Comparison of ENCODE assay signal across 8 cellular contexts in the genomic region with DNA sequence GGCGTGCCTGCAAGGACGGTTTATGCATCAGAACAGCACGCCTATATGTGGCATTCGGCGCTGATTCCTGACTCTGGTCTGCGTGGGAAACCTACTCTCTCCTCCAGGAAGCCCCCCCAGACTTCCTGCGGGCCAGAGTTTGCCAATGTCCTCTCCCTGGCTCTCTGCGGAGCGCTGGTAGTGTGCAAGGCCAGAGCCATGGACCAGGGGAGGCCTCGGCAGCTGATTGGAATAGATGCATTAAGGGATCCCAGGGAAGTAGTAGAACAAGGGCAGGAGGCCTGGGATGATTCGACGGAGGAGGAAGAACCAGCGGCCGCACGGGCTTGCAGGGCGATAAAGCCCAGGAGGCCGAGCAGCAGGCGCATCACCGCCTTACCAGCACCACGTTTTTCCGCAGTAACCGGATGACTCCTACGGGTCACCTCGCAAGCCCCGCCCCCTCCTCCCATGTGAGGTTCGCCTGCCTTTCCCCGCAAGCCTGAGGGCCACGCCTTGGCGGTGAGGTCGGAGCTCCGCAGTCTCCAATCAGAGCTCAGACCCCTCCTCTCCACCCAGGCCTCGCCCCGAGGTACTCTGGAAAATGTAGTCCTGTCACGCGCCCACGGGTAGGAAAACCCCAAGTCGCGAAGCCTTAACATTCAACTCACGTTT. TPM values are rescaled to one million over a fixed set of nuclear protein-coding genes. Genes with fewer than 3 reads are reported as not detected.
DNase-seq lines count a peak whose midpoint lies in the region; ATAC-seq and TF ChIP-seq lines count a peak whose summit lies in the region.
"Had no signal": no experiment of that assay in that cellular context is flagged by ENCODE, and none has a peak within 500 bp of the region (broad histone marks: within the 10 kb centered on the region; RNA-seq: fewer than 3 reads in every experiment).

No MANE protein-coding gene starts in this region.

- no peak for TF ChIP-seq CTCF in IMR-90 (conservative IDR thresholded peaks at IDR 0.05; ENCODE audit: low read depth, low read length)
- no peak for TF ChIP-seq CTCF in endodermal cell (conservative IDR thresholded peaks at IDR 0.05)

- H2AFZ ChIP-seq in IMR-90 (replicated peaks; ENCODE audit: low read length, poor library complexity), result peak overlapping the region; percentile 71

- H4K20me1 ChIP-seq in IMR-90 (ENCODE audit: insufficient read depth, low read length), result 0 out of 2 replicates have a peak, but pooled peaks cover 6% of the 10 kb centered on the region

- H4K8ac ChIP-seq in IMR-90 (ENCODE audit: low read depth in 2 of 2, low read length in 2 of 2), result peak overlapping the region in 1 of 2 experiments; percentile 22; a peak in 2 of 4 replicates

- peak overlapping the region; percentile 45 for H2AK9ac ChIP-seq in IMR-90 (replicated peaks; ENCODE audit: low read depth, low read length, poor library complexity)

- H3K27ac ChIP-seq in IMR-90 (ENCODE audit: insufficient read depth, low read length) (no peak overlapping the region), endodermal cell (ENCODE audit: low read depth, low read length) (peak overlapping the region; percentile 16)

- peaks cover 18 to 28% of the 10 kb centered on the region in 2 experiments for H3K79me1 ChIP-seq in IMR-90 (ENCODE audit: low read depth in 1 of 2, low read length in 2 of 2)

- peak; percentile 75 for DNase-seq in IMR-90
- peak; percentile 26 for DNase-seq in activated CD4-positive, alpha-beta T cell treated with anti-CD3 and anti-CD28 coated beads, Interleukin-2, amount 50 U/mL, for 1 hour
- DNase-seq in endodermal cell, result peak; percentile 99
- no peak for DNase-seq in naive B cell
- DNase-seq in stimulated activated naive B cell treated with anti-CD40 and anti-IgM and Interleukin-4, amounts not matched to agents 10 μg/mL and 1 μg/mL and 100 μg/mL, for 72 hours, result peak; percentile 82
- DNase-seq in NCI-H446 (lab: John Stamatoyannopoulos, UW), result no peak

- H3K9me3 Mint-ChIP-seq in endodermal cell, result peaks cover 1% of the 10 kb centered on the region
- H3K9me3 Mint-ChIP-seq in naive B cell, result peaks cover 0 to 8% (median 2%) of the 10 kb centered on the region in 7 donors
- H3K9me3 Mint-ChIP-seq in stimulated activated naive B cell treated with anti-CD40 and anti-IgM and Interleukin-4, amounts not matched to agents 10 μg/mL and 1 μg/mL and 100 μg/mL, for 72 hours, result peaks cover 4% of the 10 kb centered on the region in 2 donors

- peak overlapping the region; percentile 42 for H3K4me3 Mint-ChIP-seq in endodermal cell
- peak overlapping the region in 2 of 8 donors; percentile 38 to 74 for H3K4me3 Mint-ChIP-seq in naive B cell
- peak overlapping the region; percentile 7 to 58 for H3K4me3 Mint-ChIP-seq in stimulated activated naive B cell treated with anti-CD40 and anti-IgM and Interleukin-4, amounts not matched to agents 10 μg/mL and 1 μg/mL and 100 μg/mL, for 72 hours

- H2BK120ac ChIP-seq in IMR-90 (ENCODE audit: low read depth, low read length), result no peak overlapping the region

- no peak for TF ChIP-seq POLR2A in IMR-90 (IDR thresholded peaks at IDR 0.05; ENCODE audit: low read depth, low read length)

- no peak overlapping the region for H2BK15ac ChIP-seq in IMR-90 (ENCODE audit: low read depth, low read length)

- H3K27ac Mint-ChIP-seq in endodermal cell, result peak overlapping the region; percentile 93
- no peak overlapping the region for H3K27ac Mint-ChIP-seq in naive B cell
- H3K27ac Mint-ChIP-seq in stimulated activated naive B cell treated with anti-CD40 and anti-IgM and Interleukin-4, amounts not matched to agents 10 μg/mL and 1 μg/mL and 100 μg/mL, for 72 hours, result peak overlapping the region; percentile 3

- BruUV-seq in IMR-90 (replicated peaks; lab: Mats Ljungman, UMichigan), result no TSS peak

- dilution Hi-C loops in IMR-90 (cut with HindIII; ENCODE audit: low sequenced_read_pairs, unreplicated experiment), result no loop called here

- H3K4ac ChIP-seq in IMR-90 (ENCODE audit: low read depth, low read length), result no peak overlapping the region

- H3K9ac ChIP-seq in IMR-90 (ENCODE audit: low read depth, low read length), result no peak overlapping the region
- H3K9ac ChIP-seq in endodermal cell (ENCODE audit: extremely low read depth, low read length, poor library complexity, severe bottlenecking), result no peak overlapping the region

- no peaks in the 10 kb centered on the region for H3K9me3 ChIP-seq in IMR-90 (ENCODE audit: control insufficient read depth, insufficient read depth, low read length)
- H3K9me3 ChIP-seq in endodermal cell (ENCODE audit: control insufficient read depth, low read length), result peaks cover 7% of the 10 kb centered on the region

- H2BK5ac ChIP-seq in IMR-90 (ENCODE audit: low read depth, low read length, poor library complexity, severe bottlenecking), result no peak overlapping the region

- no peak for TF ChIP-seq RAD21 in IMR-90 (IDR thresholded peaks at IDR 0.05; ENCODE audit: low read length)

- H3K4me3 ChIP-seq in IMR-90 (ENCODE audit: insufficient read depth, low read depth, low read length), result 0 out of 2 replicates have a peak overlapping the region, but pooled peaks have one; percentile 4
- no peak overlapping the region for H3K4me3 ChIP-seq in endodermal cell (ENCODE audit: low read length)

- H2BK20ac ChIP-seq in IMR-90 (ENCODE audit: low read depth, low read length), result no peak overlapping the region

- H2AK5ac ChIP-seq in IMR-90 (ENCODE audit: low read depth, low read length), result no peak overlapping the region

- no peak overlapping the region for H3K23ac ChIP-seq in IMR-90 (ENCODE audit: low read depth, low read length)

- H3K27me3 Mint-ChIP-seq in endodermal cell (ENCODE audit: insufficient read depth) (peaks cover 39% of the 10 kb centered on the region), naive B cell (peaks cover 22 to 87% (median 59%) of the 10 kb centered on the region in 3 donors)
- peaks cover 55 to 65% of the 10 kb centered on the region in 2 donors for H3K27me3 Mint-ChIP-seq in stimulated activated naive B cell treated with anti-CD40 and anti-IgM and Interleukin-4, amounts not matched to agents 10 μg/mL and 1 μg/mL and 100 μg/mL, for 72 hours

- H4K91ac ChIP-seq in IMR-90 (ENCODE audit: insufficient read depth, low read depth, low read length), result no peak overlapping the region

- H3K4me1 ChIP-seq in IMR-90 (ENCODE audit: control insufficient read depth, insufficient read depth, low read length) (peaks cover 8% of the 10 kb centered on the region), endodermal cell (ENCODE audit: control insufficient read depth, insufficient read depth, low read length) (no peaks in the 10 kb centered on the region)

- no peak overlapping the region for H3K18ac ChIP-seq in IMR-90 (ENCODE audit: low read depth, low read length)

- peak overlapping the region; percentile 48 for H3K4me2 ChIP-seq in IMR-90 (ENCODE audit: low read depth, low read length)

- H3K36me3 Mint-ChIP-seq in endodermal cell (ENCODE audit: low read depth) (no peaks in the 10 kb centered on the region), naive B cell (peaks cover 0 to 8% of the 10 kb centered on the region in 2 donors)
- no peaks in the 10 kb centered on the region for H3K36me3 Mint-ChIP-seq in stimulated activated naive B cell treated with anti-CD40 and anti-IgM and Interleukin-4, amounts not matched to agents 10 μg/mL and 1 μg/mL and 100 μg/mL, for 72 hours

- peaks cover 13% of the 10 kb centered on the region; the same call in 1 of the 2 replicates for H3K9me1 ChIP-seq in IMR-90 (ENCODE audit: insufficient read depth, low read length)

- 6% methylated on average over 10 of the region's 39 CpGs; no CpG with 5 or more reads in 1 of the 2 experiments for WGBS in IMR-90 (ENCODE audit: extremely low coverage in 2 of 2, insufficient read length in 1 of 2), 2 experiments
- WGBS in endodermal cell (ENCODE audit: insufficient coverage in 1 of 2, insufficient read length in 1 of 2), 2 experiments, result 28 to 51% methylated on average over 19 to 39 of the region's 39 CpGs

- peaks cover 2% of the 10 kb centered on the region for H3K36me3 ChIP-seq in IMR-90 (ENCODE audit: control insufficient read depth, insufficient read depth, low read length)
- H3K36me3 ChIP-seq in endodermal cell (ENCODE audit: control insufficient read depth, insufficient read depth, low read length), result no peaks in the 10 kb centered on the region

- H4K5ac ChIP-seq in IMR-90 (ENCODE audit: low read depth, low read length), result no peak overlapping the region

- H3K56ac ChIP-seq in IMR-90 (ENCODE audit: extremely low read depth, insufficient read depth, low read length), result no peak overlapping the region

- H3K14ac ChIP-seq in IMR-90 (replicated peaks; ENCODE audit: low read depth, low read length), result no peak overlapping the region

- ATAC-seq in IMR-90 (ENCODE audit: low read depth) (no peak), naive B cell (ENCODE audit: low read depth in 2 of 2) (peak; percentile 17 to 22), GM19035 (IDR thresholded peaks at IDR 0.05; ENCODE audit: unreplicated experiment) (no peak)
- peak; percentile 55 to 62 for ATAC-seq in stimulated activated naive B cell treated with anti-CD40 and anti-IgM and Interleukin-4, amounts not matched to agents 10 μg/mL and 1 μg/mL and 100 μg/mL, for 72 hours (replicated peaks)
- ATAC-seq: Panc1 had no signal

- CTCF ChIA-PET in IMR-90 (lab: Yijun Ruan, JAX), result no interaction called here

- H3K4me1 Mint-ChIP-seq in endodermal cell, result peaks cover 5% of the 10 kb centered on the region
- H3K4me1 Mint-ChIP-seq in naive B cell, result peaks cover 23 to 36% (median 26%) of the 10 kb centered on the region in 3 donors
- H3K4me1 Mint-ChIP-seq in stimulated activated naive B cell treated with anti-CD40 and anti-IgM and Interleukin-4, amounts not matched to agents 10 μg/mL and 1 μg/mL and 100 μg/mL, for 72 hours, result peaks cover 14 to 35% of the 10 kb centered on the region in 2 donors

- in situ Hi-C loops in IMR-90 (cut with MboI; ENCODE audit: low sequenced_read_pairs), result no loop called here

- H3K27me3 ChIP-seq in IMR-90 (ENCODE audit: control insufficient read depth, insufficient read depth, low read length) (no peaks in the 10 kb centered on the region), endodermal cell (ENCODE audit: control insufficient read depth, insufficient read depth, low read length, poor library complexity, severe bottlenecking) (peaks cover 9% of the 10 kb centered on the region)

- intact Hi-C loops in IMR-90 (cut with micrococcal nuclease), result loop anchor here (10.0 kb wide), 1 partner anchor 377 kb away; a partner anchor contains a TSS

- POLR2A ChIA-PET in IMR-90 (lab: Charles Lee; ENCODE audit: unreplicated experiment), result no interaction called here

RNA-seq across cellular contexts. Expression of a gene that starts 5.0 kb away (rescaled TPM):
- total RNA-seq in IMR-90 (2012; rRNA removed) (17.0 and 19.2 TPM in 2 replicates), endodermal cell (1 to 10 TPM; 4.0 to 6.2 TPM)
- polyA plus RNA-seq in IMR-90 (2012; rRNA removed) (152 and 223 TPM in 2 replicates), naive B cell (ENCODE audit: low read depth in 6 of 6) (1 to 10 TPM in 2 of 6 donors, under 1 TPM in 4; 0.49 to 1.1 (median 0.69) TPM)
- 190 and 348 TPM in 2 replicates for polyA plus RNA-seq in IMR-90 (2012; cell fraction: cytosol; rRNA removed)
- polyA plus RNA-seq in IMR-90 (2012; cell fraction: nucleus; rRNA removed; ENCODE audit: low replicate concordance), result 394 and 1,182 TPM in 2 replicates
- polyA plus RNA-seq in endodermal cell (2013, experiment 1 of 2), result 5.2 TPM
- 4.8 TPM for polyA plus RNA-seq in endodermal cell (2013, experiment 2 of 2)

RNA-seq across cellular contexts. Expression of a gene that starts 8.6 kb away (rescaled TPM):
- total RNA-seq in IMR-90 (2012; rRNA removed) (4.7 and 6.1 TPM in 2 replicates), endodermal cell (1 to 10 TPM; 1.6 to 1.9 TPM)
- polyA plus RNA-seq in IMR-90 (2012; rRNA removed) (6.7 and 7.6 TPM in 2 replicates), naive B cell (ENCODE audit: low read depth in 6 of 6) (not detected)
- 3.5 and 7.3 TPM in 2 replicates for polyA plus RNA-seq in IMR-90 (2012; cell fraction: cytosol; rRNA removed)
- polyA plus RNA-seq in IMR-90 (2012; cell fraction: nucleus; rRNA removed; ENCODE audit: low replicate concordance), result 20.6 and 30.1 TPM in 2 replicates
- polyA plus RNA-seq in endodermal cell (2013, experiment 1 of 2), result 11.3 TPM
- polyA plus RNA-seq in endodermal cell (2013, experiment 2 of 2), result 9.8 TPM

RNA-seq across cellular contexts. Expression of a gene that starts 42.1 kb away (rescaled TPM):
- total RNA-seq in IMR-90 (2012; rRNA removed), result not detected in 2 replicates
- polyA plus RNA-seq in IMR-90 (2012; rRNA removed), result not detected in 2 replicates
- not detected in 2 replicates for polyA plus RNA-seq in IMR-90 (2012; cell fraction: cytosol; rRNA removed)
- polyA plus RNA-seq in IMR-90 (2012; cell fraction: nucleus; rRNA removed; ENCODE audit: low replicate concordance), result not detected in 2 replicates
- not detected for total RNA-seq in endodermal cell
- not detected for polyA plus RNA-seq in endodermal cell (2013, experiment 1 of 2)
- polyA plus RNA-seq in endodermal cell (2013, experiment 2 of 2), result not detected
- polyA plus RNA-seq in naive B cell (ENCODE audit: low read depth in 6 of 6), result not detected

Comparison
In these comparisons a context has a peak if more than half of its experiments do, and no peak if none do; other contexts are left out.
1. ATAC-seq: peak in naive B cell (2 of 2) and stimulated activated naive B cell treated with anti-CD40 and anti-IgM and Interleukin-4, amounts not matched to agents 10 μg/mL and 1 μg/mL and 100 μg/mL, for 72 hours (2 of 2); none in IMR-90 (single experiment) and GM19035 (single experiment).
2. DNase-seq: peak in IMR-90 (single experiment), activated CD4-positive, alpha-beta T cell treated with anti-CD3 and anti-CD28 coated beads, Interleukin-2, amount 50 U/mL, for 1 hour (single experiment), endodermal cell (single experiment) and stimulated activated naive B cell treated with anti-CD40 and anti-IgM and Interleukin-4, amounts not matched to agents 10 μg/mL and 1 μg/mL and 100 μg/mL, for 72 hours (single experiment); none in naive B cell (single experiment) and NCI-H446 (0 of 2).
3. H3K27ac Mint-ChIP-seq: peak in endodermal cell (single experiment) and stimulated activated naive B cell treated with anti-CD40 and anti-IgM and Interleukin-4, amounts not matched to agents 10 μg/mL and 1 μg/mL and 100 μg/mL, for 72 hours (single experiment); none in naive B cell (0 of 6).